ENCODE assay signal across 8 cellular contexts in the genomic region with DNA sequence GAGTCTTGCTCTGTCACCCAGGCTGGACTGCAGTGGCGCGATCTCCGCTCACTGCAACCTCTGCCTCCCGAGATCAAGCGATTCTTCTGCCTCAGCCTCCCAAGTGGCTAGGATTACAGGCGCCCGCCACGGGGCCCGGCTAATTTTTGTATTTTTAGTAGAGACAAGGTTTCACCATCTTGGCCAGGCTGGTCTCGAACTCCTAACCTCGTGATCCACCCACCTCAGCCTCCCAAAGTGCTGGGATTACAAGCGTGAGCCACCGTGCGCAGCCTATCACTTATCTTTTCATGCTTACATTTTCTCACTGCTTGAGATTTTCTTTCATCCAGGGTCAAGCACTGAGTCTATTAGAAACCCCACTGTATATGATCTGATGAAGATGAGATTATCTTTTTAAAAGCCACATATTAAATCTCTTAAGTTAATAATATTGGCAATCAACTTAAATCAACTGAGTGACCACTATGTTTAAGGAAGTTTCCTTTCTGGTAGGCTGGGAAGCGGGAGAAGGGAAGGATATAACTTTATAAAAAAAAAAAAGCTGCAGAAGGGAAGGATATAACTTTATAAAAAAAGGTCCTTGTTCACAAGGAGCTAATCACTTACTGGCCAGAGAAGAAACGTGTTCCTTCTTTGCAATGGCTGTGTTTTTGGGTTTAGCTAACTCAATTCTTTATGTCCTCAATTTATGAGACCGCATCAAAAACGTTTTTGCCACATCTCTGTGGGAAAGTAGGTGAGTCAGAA. TPM values are rescaled to one million over a fixed set of nuclear protein-coding genes. Genes with fewer than 3 reads are reported as not detected.
DNase-seq lines count a peak whose midpoint lies in the region; ATAC-seq and TF ChIP-seq lines count a peak whose summit lies in the region.

No MANE protein-coding gene starts in this region.

- peak overlapping the region; percentile 98 for H3K27ac Mint-ChIP-seq in Caco-2 (ENCODE audit: unreplicated experiment)
- H3K27ac Mint-ChIP-seq in osteocyte (ENCODE audit: unreplicated experiment) = peak overlapping the region; percentile 98

- ATAC-seq in HG03159 (IDR thresholded peaks at IDR 0.05; ENCODE audit: unreplicated experiment) = no peak

- no TSS peak for BruUV-seq in Caco-2 (replicated peaks; lab: Mats Ljungman, UMichigan)

- H3K27me3 Mint-ChIP-seq in Caco-2 (ENCODE audit: insufficient read depth, unreplicated experiment) (no peaks in the 10 kb centered on the region), osteocyte (ENCODE audit: unreplicated experiment) (no peaks in the 10 kb centered on the region)

- TF ChIP-seq CTCF in Caco-2 (IDR thresholded peaks at IDR 0.05; ENCODE audit: insufficient read depth in 1 of 2, low read depth in 1 of 2, low read length in 1 of 2, severe bottlenecking in 1 of 2, unreplicated experiment in 1 of 2) = no peak
- TF ChIP-seq CTCF in NB4 (IDR thresholded peaks at IDR 0.05; ENCODE audit: low read depth, low read length) = no peak
- TF ChIP-seq CTCF in colonic mucosa (IDR thresholded peaks at IDR 0.05) = no peak
- no peak for TF ChIP-seq CTCF in osteocyte (IDR thresholded peaks at IDR 0.05)

- H3K4me1 Mint-ChIP-seq in Caco-2 (ENCODE audit: low read depth, unreplicated experiment) (peaks cover 22% of the 10 kb centered on the region), osteocyte (ENCODE audit: unreplicated experiment) (peaks cover 19% of the 10 kb centered on the region)

- H3K9ac ChIP-seq in colonic mucosa (ENCODE audit: low read depth in 2 of 2, low read length in 2 of 2) = no peak overlapping the region

- H3K36me3 Mint-ChIP-seq in Caco-2 (ENCODE audit: insufficient read depth, unreplicated experiment) = peaks cover 41% of the 10 kb centered on the region
- H3K36me3 Mint-ChIP-seq in osteocyte (ENCODE audit: unreplicated experiment) = peaks cover 16% of the 10 kb centered on the region

- DNase-seq in Caco-2 (no peak), NB4 (ENCODE audit: low read depth) (peak; percentile 43), colonic mucosa (no peak), osteocyte (ENCODE audit: extremely low spot score, unreplicated experiment) (no peak), superior temporal gyrus (ENCODE audit: extremely low spot score) (no peak), caudate nucleus (lab: John Stamatoyannopoulos, UW) (no peak), germinal center (ENCODE audit: low spot score) (no peak)

- H3K27me3 ChIP-seq in Caco-2 (replicated peaks; ENCODE audit: control insufficient read depth, insufficient read depth, low read length) (no peaks in the 10 kb centered on the region), colonic mucosa (no peaks in the 10 kb centered on the region)

- H3K36me3 ChIP-seq in Caco-2 (ENCODE audit: control insufficient read depth, insufficient read depth, low read length) = no peaks in the 10 kb centered on the region
- H3K36me3 ChIP-seq in colonic mucosa = no peaks in the 10 kb centered on the region

- H3K9me3 Mint-ChIP-seq in Caco-2 (ENCODE audit: unreplicated experiment) (no peaks in the 10 kb centered on the region), osteocyte (ENCODE audit: unreplicated experiment) (no peaks in the 10 kb centered on the region)

- POLR2A ChIA-PET in Caco-2 (lab: Charles Lee) = interaction anchor here (1.6 to 2.2 kb wide), 2 partner anchors 19 to 60 kb away, joined by 8 to 9 read pairs; a partner anchor contains a TSS

- TF ChIP-seq POLR2A in NB4 (IDR thresholded peaks at IDR 0.05; ENCODE audit: extremely low read depth, insufficient read length) = no peak

- H3K4me3 ChIP-seq in Caco-2 (ENCODE audit: low read depth, low read length) (peak overlapping the region; percentile 100), NB4 (ENCODE audit: low read depth, low read length) (peak overlapping the region; percentile 84), colonic mucosa (peak overlapping the region; percentile 85)

- peaks cover 16% of the 10 kb centered on the region for H3K4me1 ChIP-seq in Caco-2
- H3K4me1 ChIP-seq in colonic mucosa = no peaks in the 10 kb centered on the region

- H3K9me3 ChIP-seq in Caco-2 = no peaks in the 10 kb centered on the region
- H3K9me3 ChIP-seq in colonic mucosa = no peaks in the 10 kb centered on the region

- H3K4me3 Mint-ChIP-seq in Caco-2 (ENCODE audit: unreplicated experiment) (peak overlapping the region; percentile 92), osteocyte (ENCODE audit: unreplicated experiment) (peak overlapping the region; percentile 92)

- H3K27ac ChIP-seq in colonic mucosa = peak overlapping the region; percentile 100
- no peak overlapping the region for H3K27ac ChIP-seq in caudate nucleus (ENCODE audit: low read depth, low read length)

- CTCF ChIA-PET in Caco-2 (lab: Charles Lee) = interaction anchor here (0.9 to 2.3 kb wide), 2 partner anchors 19 to 23 kb away, joined by 3 to 23 read pairs; no protein-coding TSS in a partner anchor

- intact Hi-C loops in Caco-2 (cut with micrococcal nuclease; ENCODE audit: unreplicated experiment) = no loop called here
- intact Hi-C loops in colonic mucosa (cut with DNase I) = loop anchor here (10.0 kb wide), 1 partner anchor 62 kb away; a partner anchor contains a TSS

RNA-seq across cellular contexts. Expression of a gene that starts 1.3 kb away (rescaled TPM):
- total RNA-seq in Caco-2 (2022) = 113 and 118 TPM in 2 replicates
- 100 to 1,000 TPM in 1 of 2 donors, 10 to 100 TPM in 1; 94.8 to 107 TPM for total RNA-seq in colonic mucosa
- 131 and 132 TPM in 2 replicates for total RNA-seq in osteocyte
